9 cellular contexts compared by ENCODE assay signal in the genomic region with DNA sequence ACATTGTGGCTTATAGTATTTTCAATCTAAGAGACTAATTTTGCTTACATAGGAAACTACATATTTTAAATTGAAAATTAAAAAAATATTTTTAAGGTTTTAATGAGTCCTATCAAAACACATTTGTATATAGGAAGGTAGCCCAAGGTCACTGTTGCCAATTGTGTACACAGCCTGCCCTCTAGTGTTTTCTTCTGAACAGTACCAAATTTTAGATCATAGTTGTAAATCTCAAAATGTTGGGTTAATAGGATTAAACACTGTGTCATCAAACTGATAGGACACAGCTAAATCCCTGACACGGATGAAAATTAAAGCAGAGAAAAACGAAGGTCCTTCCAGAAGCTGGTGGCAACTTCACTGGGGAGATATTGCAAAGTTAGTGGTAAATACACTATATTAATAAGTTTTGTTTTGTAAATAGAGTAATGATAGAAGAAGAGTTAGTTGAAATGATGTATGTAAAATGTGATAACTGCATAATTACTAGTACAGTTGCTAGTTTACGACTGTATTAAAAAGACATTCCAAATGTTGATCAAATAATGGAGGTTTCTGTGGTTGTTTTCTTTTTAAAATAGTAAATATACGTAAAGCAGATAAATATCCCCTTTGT. TPM values are rescaled to one million over a fixed set of nuclear protein-coding genes. Genes with fewer than 3 reads are reported as not detected.
A peak's percentile ranks its signal among the peaks of the same experiment; 100 is the strongest.
DNase-seq lines count a peak whose midpoint lies in the region; ATAC-seq and TF ChIP-seq lines count a peak whose summit lies in the region.
"Had no signal": no experiment of that assay in that cellular context is flagged by ENCODE, and none has a peak within 500 bp of the region (broad histone marks: within the 10 kb centered on the region; RNA-seq: fewer than 3 reads in every experiment).

No MANE protein-coding gene starts in this region.

- H3K36me3 ChIP-seq in PC-3 (ENCODE audit: low read depth, low read length) (no peaks in the 10 kb centered on the region), neural cell (ENCODE audit: insufficient read depth, low read length) (no peaks in the 10 kb centered on the region)

- no peak overlapping the region for H3K4me2 ChIP-seq in PC-3 (ENCODE audit: low read length)
- H3K4me2 ChIP-seq in neural cell (ENCODE audit: low read length), result no peak overlapping the region

- intact Hi-C loops in PC-3 (cut with micrococcal nuclease), result loop anchor here (1.0 to 10.0 kb wide), 4 partner anchors 19 to 330 kb away; no protein-coding TSS in a partner anchor
- intact Hi-C loops in posterior vena cava (cut with DNase I), result loop anchor here in 1 of 2 donors (10.0 kb wide), 1 partner anchor 332 kb away; no protein-coding TSS in a partner anchor

- H3K9me2 ChIP-seq in PC-3 (replicated peaks; ENCODE audit: low read length), result no peaks in the 10 kb centered on the region
- no peaks in the 10 kb centered on the region for H3K9me2 ChIP-seq in neural cell (ENCODE audit: insufficient read depth, low read length)

- H3K9ac ChIP-seq in PC-3 (ENCODE audit: low read length) (no peak overlapping the region), neural cell (ENCODE audit: low read length) (no peak overlapping the region)

- H3K9me3 ChIP-seq in PC-3 (ENCODE audit: low read length) (no peaks in the 10 kb centered on the region), neural cell (ENCODE audit: low read length) (no peaks in the 10 kb centered on the region)

- H2AFZ ChIP-seq in PC-3 (ENCODE audit: low read length) (no peak overlapping the region), neural cell (ENCODE audit: low read depth, low read length) (no peak overlapping the region)

- H3K4me1 ChIP-seq in PC-3 (ENCODE audit: insufficient read depth, low read length), result no peaks in the 10 kb centered on the region

- CTCF ChIA-PET in PC-3 (lab: Charles Lee), result no interaction called here

- TF ChIP-seq RAD21 in neural cell (conservative IDR thresholded peaks at IDR 0.05), result peak; percentile 93

- H3K27ac ChIP-seq in PC-3 (ENCODE audit: low read length) (no peak overlapping the region), neural cell (ENCODE audit: low read length) (no peak overlapping the region), coronary artery (no peak overlapping the region)
- H3K27ac ChIP-seq: SK-N-MC had no signal

- no TSS peak for BruUV-seq in PC-3 (replicated peaks; lab: Mats Ljungman, UMichigan)

- no peak for TF ChIP-seq EP300 in neural cell (conservative IDR thresholded peaks at IDR 0.05; ENCODE audit: poor library complexity, severe bottlenecking)

- H3K79me2 ChIP-seq in PC-3 (ENCODE audit: low read length), result no peaks in the 10 kb centered on the region
- H3K79me2 ChIP-seq in neural cell (replicated peaks; ENCODE audit: insufficient read depth, low read length), result no peaks in the 10 kb centered on the region

- ATAC-seq in HG03095 (IDR thresholded peaks at IDR 0.05; ENCODE audit: unreplicated experiment) (peak; percentile 59), PC-3 (peak; percentile 84), HG03039 (IDR thresholded peaks at IDR 0.05; ENCODE audit: unreplicated experiment) (no peak)

- TF ChIP-seq CTCF in PC-3 (conservative IDR thresholded peaks at IDR 0.05; ENCODE audit: low read depth, low read length) (peak; percentile 79), epithelial cell of proximal tubule (conservative IDR thresholded peaks at IDR 0.05; ENCODE audit: low read depth, low read length) (peak; percentile 85), neural cell (IDR thresholded peaks at IDR 0.05; ENCODE audit: poor library complexity, severe bottlenecking) (peak; percentile 86), coronary artery (IDR thresholded peaks at IDR 0.05) (no peak)

- POLR2A ChIA-PET in PC-3 (lab: Charles Lee; ENCODE audit: unreplicated experiment), result interaction anchor here (0.6 to 0.8 kb wide), 2 partner anchors 99 to 218 kb away, joined by 3 to 6 read pairs; no protein-coding TSS in a partner anchor

- H3K27me3 ChIP-seq in PC-3 (ENCODE audit: low read length), result peaks cover 52% of the 10 kb centered on the region
- no peaks in the 10 kb centered on the region for H3K27me3 ChIP-seq in neural cell (ENCODE audit: insufficient read depth, low read depth, low read length)

- H3F3A ChIP-seq in PC-3 (ENCODE audit: low read length, unreplicated experiment) (no peaks in the 10 kb centered on the region), neural cell (ENCODE audit: insufficient read depth, low read length, poor library complexity, severe bottlenecking) (no peaks in the 10 kb centered on the region)

- H4K20me1 ChIP-seq in PC-3 (ENCODE audit: low read length), result no peaks in the 10 kb centered on the region
- no peaks in the 10 kb centered on the region for H4K20me1 ChIP-seq in neural cell (ENCODE audit: insufficient read depth)

- H3K4me3 ChIP-seq in PC-3 (ENCODE audit: low read length) (no peak overlapping the region), epithelial cell of proximal tubule (ENCODE audit: low read depth, low read length) (no peak overlapping the region), neural cell (ENCODE audit: low read length) (no peak overlapping the region), coronary artery (no peak overlapping the region)
- H3K4me3 ChIP-seq: SK-N-MC had no signal

- DNase-seq in DMS79 (lab: John Stamatoyannopoulos, UW) (peak; percentile 5), PC-3 (peak; percentile 65), epithelial cell of proximal tubule (ENCODE audit: low read depth) (no peak), coronary artery (ENCODE audit: low spot score) (no peak), posterior vena cava (ENCODE audit: low spot score) (no peak)

TF ChIP-seq in neural cell, 6 proteins besides CTCF, POLR2A, EP300 and RAD21:
- TF ChIP-seq SMC3 (conservative IDR thresholded peaks at IDR 0.05; ENCODE audit: poor library complexity) (peak; percentile 96), EZH2 (IDR thresholded peaks at IDR 0.05; ENCODE audit: borderline replicate concordance, insufficient read depth, low read length, poor library complexity, severe bottlenecking) (no peak)

RNA-seq across cellular contexts. Expression of a gene that starts 19.7 kb away (rescaled TPM):
- total RNA-seq in PC-3 (2014; rRNA removed) (not detected in 2 replicates), epithelial cell of proximal tubule (0.72 TPM in 1 of 2 replicates, not detected in the other), posterior vena cava (not detected)
- polyA plus RNA-seq in neural cell, result 2.2 and 2.5 TPM in 2 replicates
- 2.2 and 5.1 TPM in 2 replicates for polyA minus RNA-seq in neural cell

RNA-seq across cellular contexts. Expression of a gene that starts 36.3 kb away (rescaled TPM):
- not detected in 2 replicates for total RNA-seq in PC-3 (2014; rRNA removed)
- not detected in 2 replicates for total RNA-seq in epithelial cell of proximal tubule
- not detected in 2 replicates for polyA plus RNA-seq in neural cell
- not detected in 2 replicates for polyA minus RNA-seq in neural cell
- not detected for total RNA-seq in posterior vena cava

RNA-seq across cellular contexts. Expression of a gene that starts 41.0 kb away (rescaled TPM):
- 63.2 and 69.7 TPM in 2 replicates for total RNA-seq in PC-3 (2014; rRNA removed)
- 65.6 and 119 TPM in 2 replicates for total RNA-seq in epithelial cell of proximal tubule
- 1.9 and 3.3 TPM in 2 replicates for polyA plus RNA-seq in neural cell
- polyA minus RNA-seq in neural cell, result 0.97 and 3.1 TPM in 2 replicates
- 1 to 10 TPM; 4.0 TPM for total RNA-seq in posterior vena cava

Comparison
In these comparisons a context has a peak if more than half of its experiments do, and no peak if none do; other contexts are left out.
1. DNase-seq: peak in DMS79 (single experiment) and PC-3 (single experiment); none in epithelial cell of proximal tubule (single experiment), coronary artery (single experiment) and posterior vena cava (single experiment).
2. RNA of a gene that starts 41.0 kb away (total RNA-seq): 65.6 to 119 TPM in epithelial cell of proximal tubule and 63.2 to 69.7 TPM in PC-3; 4.0 TPM in posterior vena cava; every median in the first group is over 10 times any median in the second.